In genomic region chr6:15879372-15880261, GRCh38 we compare ENCODE assay signal across 8 cellular contexts.
DNase-seq lines count a peak whose midpoint lies in the region; ATAC-seq, FAIRE-seq and TF ChIP-seq lines count a peak whose summit lies in the region.

No MANE protein-coding gene starts in this region.

- H3F3A ChIP-seq in SK-N-SH (replicated peaks; ENCODE audit: insufficient read depth): no peaks in the 10 kb centered on the region

- intact Hi-C loops in upper lobe of right lung (cut with DNase I): no loop called here

- peaks cover 7% of the 10 kb centered on the region for H3K4me1 Mint-ChIP-seq in astrocyte (ENCODE audit: low read depth, unreplicated experiment)
- no peaks in the 10 kb centered on the region for H3K4me1 Mint-ChIP-seq in HFFc6 (ENCODE audit: low read depth)

- TF ChIP-seq RAD21 in SK-N-SH (IDR thresholded peaks at IDR 0.05; ENCODE audit: low read length): peak; percentile 28; the same call in 1 of the 2 replicates

- no peak overlapping the region for H3K4me3 Mint-ChIP-seq in astrocyte (ENCODE audit: unreplicated experiment)
- H3K4me3 Mint-ChIP-seq in HFFc6: no peak overlapping the region

- no peaks in the 10 kb centered on the region for H3K9me2 ChIP-seq in SK-N-SH

- H3K27me3 Mint-ChIP-seq in astrocyte (ENCODE audit: low read depth, unreplicated experiment): peaks cover 8% of the 10 kb centered on the region
- no peaks in the 10 kb centered on the region; the same call in none of the 2 replicates for H3K27me3 Mint-ChIP-seq in HFFc6 (ENCODE audit: insufficient read depth)

- H3K79me2 ChIP-seq in SK-N-SH (ENCODE audit: insufficient read depth) (no peaks in the 10 kb centered on the region), astrocyte (ENCODE audit: insufficient read depth, low read length) (no peaks in the 10 kb centered on the region)

- DNase-seq in SK-N-SH: peak; percentile 76
- DNase-seq in astrocyte (ENCODE audit: low read depth): peak; percentile 38
- peak; percentile 71 for DNase-seq in upper lobe of right lung
- DNase-seq in HFFc6: no peak

- TF ChIP-seq EP300 in SK-N-SH (IDR thresholded peaks at IDR 0.05; ENCODE audit: borderline replicate concordance in 1 of 2, low read depth in 1 of 2, low read length in 1 of 2): peak in 1 of 2 experiments; percentile 96; a peak in 2 of 4 replicates

- H2AFZ ChIP-seq in SK-N-SH (ENCODE audit: low read depth) (no peak overlapping the region), astrocyte (ENCODE audit: low read depth, low read length) (no peak overlapping the region)

- H4K20me1 ChIP-seq in BLaER1: no peaks in the 10 kb centered on the region
- no peaks in the 10 kb centered on the region for H4K20me1 ChIP-seq in SK-N-SH (ENCODE audit: insufficient read depth)
- no peaks in the 10 kb centered on the region for H4K20me1 ChIP-seq in astrocyte (ENCODE audit: insufficient read depth, low read length)

- H3K9me3 ChIP-seq in BLaER1 (0 out of 2 replicates have a peak, but pooled peaks cover 5% of the 10 kb centered on the region), SK-N-SH (no peaks in the 10 kb centered on the region), astrocyte (ENCODE audit: insufficient read depth, low read depth, low read length) (no peaks in the 10 kb centered on the region), muscle layer of colon (ENCODE audit: low read length) (no peaks in the 10 kb centered on the region), upper lobe of right lung (no peaks in the 10 kb centered on the region)

- H3K27me3 ChIP-seq in BLaER1 (no peaks in the 10 kb centered on the region), SK-N-SH (ENCODE audit: insufficient read depth) (no peaks in the 10 kb centered on the region), astrocyte (ENCODE audit: insufficient read depth, low read length) (peaks cover 2% of the 10 kb centered on the region), muscle layer of colon (ENCODE audit: control insufficient read depth in 1 of 2, insufficient read depth in 2 of 2, low read length in 2 of 2) (no peaks in the 10 kb centered on the region), upper lobe of right lung (no peaks in the 10 kb centered on the region)

- H3K36me3 Mint-ChIP-seq in astrocyte (ENCODE audit: low read depth, unreplicated experiment): no peaks in the 10 kb centered on the region
- no peaks in the 10 kb centered on the region; the same call in 1 of the 2 replicates for H3K36me3 Mint-ChIP-seq in HFFc6 (ENCODE audit: low read depth)

- H3K4me1 ChIP-seq in BLaER1 (peaks cover 88% of the 10 kb centered on the region), SK-N-SH (ENCODE audit: control insufficient read depth in 1 of 2, insufficient read depth in 2 of 2, low read depth in 1 of 2, low read length in 1 of 2) (peaks cover 4 to 33% of the 10 kb centered on the region in 2 experiments; a peak in 3 of 4 replicates), astrocyte (ENCODE audit: insufficient read depth, low read length) (no peaks in the 10 kb centered on the region), muscle layer of colon (ENCODE audit: insufficient read depth, low read length) (peaks cover 17% of the 10 kb centered on the region), upper lobe of right lung (peaks cover 14% of the 10 kb centered on the region)

- POLR2A ChIA-PET in SK-N-SH (lab: Yijun Ruan, JAX): interaction anchor here (1.3 to 2.5 kb wide), 2 partner anchors 249 to 251 kb away, joined by 4 to 13 read pairs; partner anchors contain the start of gene MYLIP

- CTCF ChIA-PET in SK-N-SH (lab: Yijun Ruan, JAX): interaction anchor here (0.6 to 2.8 kb wide), 11 partner anchors 9 to 524 kb away, joined by 3 to 12 read pairs (median 3); partner anchors contain the start of gene MYLIP

- 25% methylated on average over 12 of the region's 12 CpGs for WGBS in SK-N-SH (ENCODE audit: low lambda C conversion rate)

- H3K9ac ChIP-seq in BLaER1 (peak overlapping the region; percentile 73), SK-N-SH (no peak overlapping the region), astrocyte (ENCODE audit: low read length) (no peak overlapping the region), muscle layer of colon (ENCODE audit: low read length) (no peak overlapping the region)

- TF ChIP-seq CTCF in SK-N-SH (IDR thresholded peaks at IDR 0.05): no peak
- TF ChIP-seq CTCF in astrocyte (IDR thresholded peaks at IDR 0.05; ENCODE audit: insufficient read depth, low read depth, low read length): no peak
- no peak for TF ChIP-seq CTCF in upper lobe of right lung (IDR thresholded peaks at IDR 0.05)
- TF ChIP-seq CTCF in HFFc6 (IDR thresholded peaks at IDR 0.05): no peak

- no peak overlapping the region for H3K27ac Mint-ChIP-seq in astrocyte (ENCODE audit: unreplicated experiment)
- no peak overlapping the region for H3K27ac Mint-ChIP-seq in HFFc6

- no peaks in the 10 kb centered on the region for H3K36me3 ChIP-seq in BLaER1
- H3K36me3 ChIP-seq in SK-N-SH (replicated peaks in 1 of 2; ENCODE audit: control insufficient read depth in 1 of 2, insufficient read depth in 2 of 2, low read length in 1 of 2): no peaks in the 10 kb centered on the region
- no peaks in the 10 kb centered on the region for H3K36me3 ChIP-seq in astrocyte (ENCODE audit: insufficient read depth, low read length)
- H3K36me3 ChIP-seq in muscle layer of colon (ENCODE audit: insufficient read depth, low read length): no peaks in the 10 kb centered on the region
- no peaks in the 10 kb centered on the region for H3K36me3 ChIP-seq in upper lobe of right lung

- no peak overlapping the region for H3K4me3 ChIP-seq in BLaER1
- no peak overlapping the region for H3K4me3 ChIP-seq in SK-N-SH (ENCODE audit: low read depth in 2 of 2, low read length in 1 of 2)
- H3K4me3 ChIP-seq in astrocyte (ENCODE audit: insufficient read depth, low read depth, low read length): no peak overlapping the region
- no peak overlapping the region for H3K4me3 ChIP-seq in muscle layer of colon (ENCODE audit: low read depth in 1 of 2, low read length in 2 of 2)
- no peak overlapping the region for H3K4me3 ChIP-seq in upper lobe of right lung

- ATAC-seq in GM19438 (IDR thresholded peaks at IDR 0.05; ENCODE audit: low read depth, unreplicated experiment): peak; percentile 77
- peak; percentile 51 for ATAC-seq in HG03558 (IDR thresholded peaks at IDR 0.05; ENCODE audit: extremely low read depth, unreplicated experiment)
- ATAC-seq in upper lobe of right lung: peak; percentile 55

- FAIRE-seq in astrocyte (lab: Jason Lieb, UNC): no peak

- peak overlapping the region; percentile 92 for H3K27ac ChIP-seq in BLaER1
- peak overlapping the region in 1 of 2 experiments; percentile 84; a peak in 2 of 4 replicates for H3K27ac ChIP-seq in SK-N-SH (ENCODE audit: low read depth in 2 of 2, low read length in 1 of 2)
- no peak overlapping the region for H3K27ac ChIP-seq in astrocyte (ENCODE audit: low read depth, low read length)
- H3K27ac ChIP-seq in muscle layer of colon (ENCODE audit: low read depth, low read length): peak overlapping the region; percentile 71
- no peak overlapping the region for H3K27ac ChIP-seq in upper lobe of right lung

- peak overlapping the region; percentile 86 for H3K4me2 ChIP-seq in BLaER1
- no peak overlapping the region for H3K4me2 ChIP-seq in SK-N-SH
- H3K4me2 ChIP-seq in astrocyte (ENCODE audit: low read length): no peak overlapping the region

- H3K9me3 Mint-ChIP-seq in astrocyte (ENCODE audit: unreplicated experiment): peaks cover 7% of the 10 kb centered on the region
- peaks cover 13% of the 10 kb centered on the region for H3K9me3 Mint-ChIP-seq in HFFc6

TF ChIP-seq in SK-N-SH, 30 proteins besides CTCF, POLR2A, EP300 and RAD21 (continues in another document):
- no peak for TF ChIP-seq NRF1 (IDR thresholded peaks at IDR 0.05; ENCODE audit: low read depth, low read length)
- peak; percentile 59 for TF ChIP-seq NFIC (IDR thresholded peaks at IDR 0.05; ENCODE audit: borderline replicate concordance)
- TF ChIP-seq TCF12 (IDR thresholded peaks at IDR 0.05): peak; percentile 77
- peak; percentile 99 for TF ChIP-seq GATA2 (CRISPR knock-in tag; IDR thresholded peaks at IDR 0.05)
- TF ChIP-seq PBX3 (IDR thresholded peaks at IDR 0.05): 0 out of 2 replicates have a peak, but pooled peaks have one; percentile 9
- TF ChIP-seq SIN3A (IDR thresholded peaks at IDR 0.05; ENCODE audit: borderline replicate concordance, low read depth, low read length): no peak
- TF ChIP-seq, protein P1, sequence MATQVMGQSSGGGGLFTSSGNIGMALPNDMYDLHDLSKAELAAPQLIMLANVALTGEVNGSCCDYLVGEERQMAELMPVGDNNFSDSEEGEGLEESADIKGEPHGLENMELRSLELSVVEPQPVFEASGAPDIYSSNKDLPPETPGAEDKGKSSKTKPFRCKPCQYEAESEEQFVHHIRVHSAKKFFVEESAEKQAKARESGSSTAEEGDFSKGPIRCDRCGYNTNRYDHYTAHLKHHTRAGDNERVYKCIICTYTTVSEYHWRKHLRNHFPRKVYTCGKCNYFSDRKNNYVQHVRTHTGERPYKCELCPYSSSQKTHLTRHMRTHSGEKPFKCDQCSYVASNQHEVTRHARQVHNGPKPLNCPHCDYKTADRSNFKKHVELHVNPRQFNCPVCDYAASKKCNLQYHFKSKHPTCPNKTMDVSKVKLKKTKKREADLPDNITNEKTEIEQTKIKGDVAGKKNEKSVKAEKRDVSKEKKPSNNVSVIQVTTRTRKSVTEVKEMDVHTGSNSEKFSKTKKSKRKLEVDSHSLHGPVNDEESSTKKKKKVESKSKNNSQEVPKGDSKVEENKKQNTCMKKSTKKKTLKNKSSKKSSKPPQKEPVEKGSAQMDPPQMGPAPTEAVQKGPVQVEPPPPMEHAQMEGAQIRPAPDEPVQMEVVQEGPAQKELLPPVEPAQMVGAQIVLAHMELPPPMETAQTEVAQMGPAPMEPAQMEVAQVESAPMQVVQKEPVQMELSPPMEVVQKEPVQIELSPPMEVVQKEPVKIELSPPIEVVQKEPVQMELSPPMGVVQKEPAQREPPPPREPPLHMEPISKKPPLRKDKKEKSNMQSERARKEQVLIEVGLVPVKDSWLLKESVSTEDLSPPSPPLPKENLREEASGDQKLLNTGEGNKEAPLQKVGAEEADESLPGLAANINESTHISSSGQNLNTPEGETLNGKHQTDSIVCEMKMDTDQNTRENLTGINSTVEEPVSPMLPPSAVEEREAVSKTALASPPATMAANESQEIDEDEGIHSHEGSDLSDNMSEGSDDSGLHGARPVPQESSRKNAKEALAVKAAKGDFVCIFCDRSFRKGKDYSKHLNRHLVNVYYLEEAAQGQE (IDR thresholded peaks at IDR 0.05; ENCODE audit: low read depth, low read length): no peak
- TF ChIP-seq CHD2 (IDR thresholded peaks at IDR 0.05; ENCODE audit: low read length, partially characterized antibody): peak; percentile 80
- TF ChIP-seq FOXJ3 (CRISPR knock-in tag; IDR thresholded peaks at IDR 0.05): peak; percentile 91

Comparison
In these comparisons a context has a peak if more than half of its experiments do, and no peak if none do; other contexts are left out.
1. H3K27ac ChIP-seq: peak in BLaER1 (single experiment) and muscle layer of colon (single experiment); none in astrocyte (single experiment) and upper lobe of right lung (single experiment).
2. Peak in every context shown above with its lines, with median percentiles within 50 percentile points of each other: ATAC-seq.